8 cellular contexts compared by ENCODE assay signal in the genomic region with DNA sequence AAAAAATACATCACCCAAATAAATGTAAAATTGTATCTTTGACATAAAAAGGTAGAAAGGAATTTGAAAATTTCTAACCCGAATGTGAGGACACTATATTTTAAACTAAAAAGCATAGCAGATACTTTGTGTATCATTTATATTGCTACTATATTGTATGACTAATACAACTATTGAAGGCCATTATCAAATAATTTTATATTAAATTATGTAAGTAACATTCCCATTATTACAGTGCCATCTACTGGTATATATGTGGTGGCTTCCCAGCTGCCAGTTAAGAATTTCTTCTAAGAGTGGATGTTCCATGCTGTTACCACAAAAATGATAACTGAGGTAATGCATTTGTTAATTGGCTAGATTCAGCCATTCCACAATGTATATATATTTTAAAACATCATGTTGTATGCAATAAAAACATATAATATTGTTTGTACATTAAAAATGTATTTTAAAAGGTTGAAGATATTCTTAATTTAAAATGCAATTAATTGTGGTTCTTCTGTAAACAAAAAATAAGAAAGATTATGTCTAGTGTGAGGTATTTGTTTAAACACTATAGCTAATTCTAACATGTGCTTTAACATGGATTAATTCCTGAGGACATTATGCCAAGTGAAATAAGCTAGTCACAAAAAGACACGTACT.
DNase-seq lines count a peak whose midpoint lies in the region; ATAC-seq and TF ChIP-seq lines count a peak whose summit lies in the region.

No MANE protein-coding gene starts in this region.

- H3K4me3 Mint-ChIP-seq in neural crest cell = no peak overlapping the region

- peak; percentile 84 for TF ChIP-seq CTCF in neural crest cell (conservative IDR thresholded peaks at IDR 0.05)

- no peaks in the 10 kb centered on the region for H3K36me3 Mint-ChIP-seq in neural crest cell (ENCODE audit: low read depth)

- no peaks in the 10 kb centered on the region for H3K9me3 Mint-ChIP-seq in neural crest cell

- peaks cover 19% of the 10 kb centered on the region for H3K4me1 Mint-ChIP-seq in neural crest cell

- no peak for ATAC-seq in GM19467 (IDR thresholded peaks at IDR 0.05; ENCODE audit: unreplicated experiment)

- peaks cover 9% of the 10 kb centered on the region for H3K27me3 Mint-ChIP-seq in neural crest cell (ENCODE audit: low read depth)

- DNase-seq in NCI-H2171 treated with DMSO at 0.1 percent for 48 hours (lab: John Stamatoyannopoulos, UW) = peak; percentile 1
- DNase-seq in NCI-H2171 (lab: John Stamatoyannopoulos, UW) = no peak
- DNase-seq in NCI-H526 (lab: John Stamatoyannopoulos, UW) = peak; percentile 22 to 70
- DNase-seq in dedifferentiated amniotic fluid mesenchymal stem cell (ENCODE audit: extremely low spot score) = peak; percentile 76
- DNase-seq in neural crest cell (ENCODE audit: low read depth, low spot score) = no peak
- DNase-seq in mesenteric fat pad (ENCODE audit: low spot score) = no peak
- no peak for DNase-seq in midbrain (lab: John Stamatoyannopoulos, UW)

- H3K27ac Mint-ChIP-seq in neural crest cell (ENCODE audit: unreplicated experiment) = no peak overlapping the region

Comparison
In these comparisons a context has a peak if more than half of its experiments do, and no peak if none do; other contexts are left out.
1. DNase-seq: peak in NCI-H2171 treated with DMSO at 0.1 percent for 48 hours (single experiment), NCI-H526 (2 of 2) and dedifferentiated amniotic fluid mesenchymal stem cell (single experiment); none in NCI-H2171 (single experiment), neural crest cell (single experiment), mesenteric fat pad (single experiment) and midbrain (single experiment).